1 cellular context compared by ENCODE assay signal in the genomic region with DNA sequence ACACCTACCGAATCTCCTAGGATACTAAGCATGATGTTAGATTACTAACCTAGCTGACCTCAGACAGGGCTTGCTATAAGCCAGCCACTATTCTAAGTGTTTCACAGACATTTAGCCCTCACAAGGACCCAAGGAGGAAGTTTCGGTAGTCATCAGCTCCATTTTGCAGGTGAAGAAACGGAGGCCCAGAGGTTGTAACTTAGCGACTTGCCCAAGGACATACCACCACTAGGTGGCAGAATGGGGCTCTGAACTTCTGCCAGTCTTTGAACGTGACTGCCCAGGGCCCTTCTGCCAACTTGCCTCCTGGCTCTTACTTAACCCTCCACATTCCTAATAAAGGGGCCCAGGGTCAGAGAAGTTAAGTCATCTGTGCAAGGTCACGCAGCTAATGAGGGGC.
TF ChIP-seq lines count a peak whose summit lies in the region.

No MANE protein-coding gene starts in this region.

TF ChIP-seq in GM23338, 12 proteins besides CTCF, POLR2A, EP300 and RAD21 (continued from another document):
- TF ChIP-seq, protein P1, sequence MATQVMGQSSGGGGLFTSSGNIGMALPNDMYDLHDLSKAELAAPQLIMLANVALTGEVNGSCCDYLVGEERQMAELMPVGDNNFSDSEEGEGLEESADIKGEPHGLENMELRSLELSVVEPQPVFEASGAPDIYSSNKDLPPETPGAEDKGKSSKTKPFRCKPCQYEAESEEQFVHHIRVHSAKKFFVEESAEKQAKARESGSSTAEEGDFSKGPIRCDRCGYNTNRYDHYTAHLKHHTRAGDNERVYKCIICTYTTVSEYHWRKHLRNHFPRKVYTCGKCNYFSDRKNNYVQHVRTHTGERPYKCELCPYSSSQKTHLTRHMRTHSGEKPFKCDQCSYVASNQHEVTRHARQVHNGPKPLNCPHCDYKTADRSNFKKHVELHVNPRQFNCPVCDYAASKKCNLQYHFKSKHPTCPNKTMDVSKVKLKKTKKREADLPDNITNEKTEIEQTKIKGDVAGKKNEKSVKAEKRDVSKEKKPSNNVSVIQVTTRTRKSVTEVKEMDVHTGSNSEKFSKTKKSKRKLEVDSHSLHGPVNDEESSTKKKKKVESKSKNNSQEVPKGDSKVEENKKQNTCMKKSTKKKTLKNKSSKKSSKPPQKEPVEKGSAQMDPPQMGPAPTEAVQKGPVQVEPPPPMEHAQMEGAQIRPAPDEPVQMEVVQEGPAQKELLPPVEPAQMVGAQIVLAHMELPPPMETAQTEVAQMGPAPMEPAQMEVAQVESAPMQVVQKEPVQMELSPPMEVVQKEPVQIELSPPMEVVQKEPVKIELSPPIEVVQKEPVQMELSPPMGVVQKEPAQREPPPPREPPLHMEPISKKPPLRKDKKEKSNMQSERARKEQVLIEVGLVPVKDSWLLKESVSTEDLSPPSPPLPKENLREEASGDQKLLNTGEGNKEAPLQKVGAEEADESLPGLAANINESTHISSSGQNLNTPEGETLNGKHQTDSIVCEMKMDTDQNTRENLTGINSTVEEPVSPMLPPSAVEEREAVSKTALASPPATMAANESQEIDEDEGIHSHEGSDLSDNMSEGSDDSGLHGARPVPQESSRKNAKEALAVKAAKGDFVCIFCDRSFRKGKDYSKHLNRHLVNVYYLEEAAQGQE (IDR thresholded peaks at IDR 0.05; ENCODE audit: unreplicated experiment), result no peak
- no peak for TF ChIP-seq STAT1 (IDR thresholded peaks at IDR 0.05; ENCODE audit: unreplicated experiment)
- TF ChIP-seq, protein P2, sequence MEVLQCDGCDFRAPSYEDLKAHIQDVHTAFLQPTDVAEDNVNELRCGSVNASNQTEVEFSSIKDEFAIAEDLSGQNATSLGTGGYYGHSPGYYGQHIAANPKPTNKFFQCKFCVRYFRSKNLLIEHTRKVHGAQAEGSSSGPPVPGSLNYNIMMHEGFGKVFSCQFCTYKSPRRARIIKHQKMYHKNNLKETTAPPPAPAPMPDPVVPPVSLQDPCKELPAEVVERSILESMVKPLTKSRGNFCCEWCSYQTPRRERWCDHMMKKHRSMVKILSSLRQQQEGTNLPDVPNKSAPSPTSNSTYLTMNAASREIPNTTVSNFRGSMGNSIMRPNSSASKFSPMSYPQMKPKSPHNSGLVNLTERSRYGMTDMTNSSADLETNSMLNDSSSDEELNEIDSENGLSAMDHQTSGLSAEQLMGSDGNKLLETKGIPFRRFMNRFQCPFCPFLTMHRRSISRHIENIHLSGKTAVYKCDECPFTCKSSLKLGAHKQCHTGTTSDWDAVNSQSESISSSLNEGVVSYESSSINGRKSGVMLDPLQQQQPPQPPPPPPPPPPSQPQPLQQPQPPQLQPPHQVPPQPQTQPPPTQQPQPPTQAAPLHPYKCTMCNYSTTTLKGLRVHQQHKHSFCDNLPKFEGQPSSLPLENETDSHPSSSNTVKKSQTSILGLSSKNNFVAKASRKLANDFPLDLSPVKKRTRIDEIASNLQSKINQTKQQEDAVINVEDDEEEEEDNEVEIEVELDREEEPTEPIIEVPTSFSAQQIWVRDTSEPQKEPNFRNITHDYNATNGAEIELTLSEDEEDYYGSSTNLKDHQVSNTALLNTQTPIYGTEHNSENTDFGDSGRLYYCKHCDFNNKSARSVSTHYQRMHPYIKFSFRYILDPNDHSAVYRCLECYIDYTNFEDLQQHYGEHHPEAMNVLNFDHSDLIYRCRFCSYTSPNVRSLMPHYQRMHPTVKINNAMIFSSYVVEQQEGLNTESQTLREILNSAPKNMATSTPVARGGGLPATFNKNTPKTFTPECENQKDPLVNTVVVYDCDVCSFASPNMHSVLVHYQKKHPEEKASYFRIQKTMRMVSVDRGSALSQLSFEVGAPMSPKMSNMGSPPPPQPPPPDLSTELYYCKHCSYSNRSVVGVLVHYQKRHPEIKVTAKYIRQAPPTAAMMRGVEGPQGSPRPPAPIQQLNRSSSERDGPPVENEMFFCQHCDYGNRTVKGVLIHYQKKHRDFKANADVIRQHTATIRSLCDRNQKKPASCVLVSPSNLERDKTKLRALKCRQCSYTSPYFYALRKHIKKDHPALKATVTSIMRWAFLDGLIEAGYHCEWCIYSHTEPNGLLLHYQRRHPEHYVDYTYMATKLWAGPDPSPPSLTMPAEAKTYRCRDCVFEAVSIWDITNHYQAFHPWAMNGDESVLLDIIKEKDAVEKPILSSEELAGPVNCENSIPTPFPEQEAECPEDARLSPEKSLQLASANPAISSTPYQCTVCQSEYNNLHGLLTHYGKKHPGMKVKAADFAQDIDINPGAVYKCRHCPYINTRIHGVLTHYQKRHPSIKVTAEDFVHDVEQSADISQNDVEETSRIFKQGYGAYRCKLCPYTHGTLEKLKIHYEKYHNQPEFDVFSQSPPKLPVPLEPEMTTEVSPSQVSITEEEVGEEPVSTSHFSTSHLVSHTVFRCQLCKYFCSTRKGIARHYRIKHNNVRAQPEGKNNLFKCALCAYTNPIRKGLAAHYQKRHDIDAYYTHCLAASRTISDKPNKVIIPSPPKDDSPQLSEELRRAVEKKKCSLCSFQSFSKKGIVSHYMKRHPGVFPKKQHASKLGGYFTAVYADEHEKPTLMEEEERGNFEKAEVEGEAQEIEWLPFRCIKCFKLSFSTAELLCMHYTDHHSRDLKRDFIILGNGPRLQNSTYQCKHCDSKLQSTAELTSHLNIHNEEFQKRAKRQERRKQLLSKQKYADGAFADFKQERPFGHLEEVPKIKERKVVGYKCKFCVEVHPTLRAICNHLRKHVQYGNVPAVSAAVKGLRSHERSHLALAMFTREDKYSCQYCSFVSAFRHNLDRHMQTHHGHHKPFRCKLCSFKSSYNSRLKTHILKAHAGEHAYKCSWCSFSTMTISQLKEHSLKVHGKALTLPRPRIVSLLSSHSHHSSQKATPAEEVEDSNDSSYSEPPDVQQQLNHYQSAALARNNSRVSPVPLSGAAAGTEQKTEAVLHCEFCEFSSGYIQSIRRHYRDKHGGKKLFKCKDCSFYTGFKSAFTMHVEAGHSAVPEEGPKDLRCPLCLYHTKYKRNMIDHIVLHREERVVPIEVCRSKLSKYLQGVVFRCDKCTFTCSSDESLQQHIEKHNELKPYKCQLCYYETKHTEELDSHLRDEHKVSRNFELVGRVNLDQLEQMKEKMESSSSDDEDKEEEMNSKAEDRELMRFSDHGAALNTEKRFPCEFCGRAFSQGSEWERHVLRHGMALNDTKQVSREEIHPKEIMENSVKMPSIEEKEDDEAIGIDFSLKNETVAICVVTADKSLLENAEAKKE (CRISPR knock-in tag; IDR thresholded peaks at IDR 0.05), result no peak
- no peak for TF ChIP-seq EZH2 (IDR thresholded peaks at IDR 0.05; ENCODE audit: low read depth, unreplicated experiment)
- no peak for TF ChIP-seq JUNB (IDR thresholded peaks at IDR 0.05; ENCODE audit: unreplicated experiment)
- TF ChIP-seq, protein P3, sequence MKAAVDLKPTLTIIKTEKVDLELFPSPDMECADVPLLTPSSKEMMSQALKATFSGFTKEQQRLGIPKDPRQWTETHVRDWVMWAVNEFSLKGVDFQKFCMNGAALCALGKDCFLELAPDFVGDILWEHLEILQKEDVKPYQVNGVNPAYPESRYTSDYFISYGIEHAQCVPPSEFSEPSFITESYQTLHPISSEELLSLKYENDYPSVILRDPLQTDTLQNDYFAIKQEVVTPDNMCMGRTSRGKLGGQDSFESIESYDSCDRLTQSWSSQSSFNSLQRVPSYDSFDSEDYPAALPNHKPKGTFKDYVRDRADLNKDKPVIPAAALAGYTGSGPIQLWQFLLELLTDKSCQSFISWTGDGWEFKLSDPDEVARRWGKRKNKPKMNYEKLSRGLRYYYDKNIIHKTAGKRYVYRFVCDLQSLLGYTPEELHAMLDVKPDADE (IDR thresholded peaks at IDR 0.05), result no peak
- no peak for TF ChIP-seq NANOG (IDR thresholded peaks at IDR 0.05; ENCODE audit: borderline replicate concordance)
- TF ChIP-seq CREB1 (CRISPR knock-in tag; IDR thresholded peaks at IDR 0.05; ENCODE audit: low read depth), result no peak
- TF ChIP-seq EZH2phosphoT487 (IDR thresholded peaks at IDR 0.05; ENCODE audit: unreplicated experiment), result no peak
